Comparison of ENCODE assay signal across 1 cellular context in genomic region chr11:83693279-83693992, GRCh38.
TF ChIP-seq lines count a peak whose summit lies in the region.

No MANE protein-coding gene starts in this region.

TF ChIP-seq in GM23338, 12 proteins besides CTCF, POLR2A, EP300 and RAD21 (continued from another document):
- TF ChIP-seq ZNF462 (CRISPR knock-in tag; IDR thresholded peaks at IDR 0.05) (no peak), ETS1 (IDR thresholded peaks at IDR 0.05) (no peak)
